24 cellular contexts compared by ENCODE assay signal in genomic region chr4:113957961-113958360, GRCh38. TPM values are rescaled to one million over a fixed set of nuclear protein-coding genes. Genes with fewer than 3 reads are reported as not detected.
A peak's percentile ranks its signal among the peaks of the same experiment; 100 is the strongest.
DNase-seq lines count a peak whose midpoint lies in the region; ATAC-seq, FAIRE-seq and TF ChIP-seq lines count a peak whose summit lies in the region.
"Had no signal": no experiment of that assay in that cellular context is flagged by ENCODE, and none has a peak within 500 bp of the region (broad histone marks: within the 10 kb centered on the region; RNA-seq: fewer than 3 reads in every experiment).

No MANE protein-coding gene starts in this region.

- H2AFZ ChIP-seq in keratinocyte (ENCODE audit: control insufficient read depth, low read length) = no peak overlapping the region
- H2AFZ ChIP-seq: parathyroid adenoma had no signal

- H3K4me2 ChIP-seq in A549 = peak overlapping the region; percentile 24; the same call in 2 of the 3 replicates
- H3K4me2 ChIP-seq in keratinocyte (ENCODE audit: control insufficient read depth, extremely low read depth, insufficient read depth, low read depth, low read length) = peak overlapping the region; percentile 2

- H3K27ac ChIP-seq in A549 = peak overlapping the region; percentile 52 to 73; a peak in 4 of 6 replicates
- peak overlapping the region; percentile 92 for H3K27ac ChIP-seq in SJSA1
- H3K27ac ChIP-seq in keratinocyte (ENCODE audit: control insufficient read depth, insufficient read depth, low read length) = no peak overlapping the region
- H3K27ac ChIP-seq: parathyroid adenoma, right lobe of liver, testis, WERI-Rb-1 had no signal

- no peak for TF ChIP-seq POLR2A in A549 (IDR thresholded peaks at IDR 0.05; ENCODE audit: low read length)

- FAIRE-seq in A549 (lab: Jason Lieb, UNC) = no peak
- FAIRE-seq in keratinocyte (lab: Jason Lieb, UNC) = peak; percentile 65

- TF ChIP-seq CTCF in A549 (IDR thresholded peaks at IDR 0.05) (no peak), keratinocyte (optimal IDR thresholded peaks at IDR 0.05 in 1 of 3, IDR thresholded peaks at IDR 0.05 in 1 of 3, conservative IDR thresholded peaks at IDR 0.05 in 1 of 3; ENCODE audit: extremely low read depth in 1 of 3, insufficient read depth in 2 of 3, low read length in 3 of 3) (no peak)

- WGBS in A549 (ENCODE audit: missing lambda C conversion rate) = 86% methylated on average over 3 of the region's 3 CpGs

- no peak for ATAC-seq in A549
- no peak for ATAC-seq in GM21723 (IDR thresholded peaks at IDR 0.05; ENCODE audit: unreplicated experiment)
- ATAC-seq: activated naive CD8-positive, alpha-beta T cell treated with anti-CD3 and anti-CD28 coated beads, Interleukin-2, amount 50 U/mL, for 24 hours; naive thymus-derived CD4-positive, alpha-beta T cell; right lobe of liver; stimulated activated effector memory CD8-positive, alpha-beta T cell treated with anti-CD3 and anti-CD28 coated beads, Interleukin-12 subunit alpha, Interleukin-12 subunit beta, amount 100 ng/mL, for 72 hours had no signal

- dilution Hi-C loops in keratinocyte (cut with MboI; ENCODE audit: extremely low pct_ligation_motif_present, low sequenced_read_pairs) = no loop called here

- no peak for TF ChIP-seq EP300 in A549 (IDR thresholded peaks at IDR 0.05)

- H3K9me3 ChIP-seq in A549 = peaks cover 4% of the 10 kb centered on the region; the same call in 1 of the 3 replicates
- no peaks in the 10 kb centered on the region for H3K9me3 ChIP-seq in SJSA1 (replicated peaks)
- H3K9me3 ChIP-seq in keratinocyte (ENCODE audit: control insufficient read depth, low read depth, low read length) = no peaks in the 10 kb centered on the region
- H3K9me3 ChIP-seq: right lobe of liver, testis had no signal

- no peaks in the 10 kb centered on the region for H3K9me1 ChIP-seq in keratinocyte (ENCODE audit: control insufficient read depth, extremely low read depth, insufficient read depth, low read length)

- H3K79me2 ChIP-seq in keratinocyte (ENCODE audit: control insufficient read depth, insufficient read depth, low read length) = peaks cover 12% of the 10 kb centered on the region
- H3K79me2 ChIP-seq: parathyroid adenoma had no signal

- no peaks in the 10 kb centered on the region for H4K20me1 ChIP-seq in keratinocyte (ENCODE audit: control insufficient read depth, extremely low read depth, insufficient read depth, low read length)

- H3K4me1 ChIP-seq in A549 = peaks cover 47% of the 10 kb centered on the region
- H3K4me1 ChIP-seq in SJSA1 (replicated peaks) = peaks cover 63% of the 10 kb centered on the region
- peaks cover 41% of the 10 kb centered on the region for H3K4me1 ChIP-seq in keratinocyte (ENCODE audit: control insufficient read depth, extremely low read depth, insufficient read depth, low read length)
- H3K4me1 ChIP-seq: parathyroid adenoma, testis had no signal

- CTCF ChIA-PET in A549 (lab: Yijun Ruan, JAX) = interaction anchor here (1.3 to 1.5 kb wide), 2 partner anchors 114 to 563 kb away, joined by 3 to 5 read pairs; no protein-coding TSS in a partner anchor

- H3K36me3 ChIP-seq in SJSA1 (peaks cover 64% of the 10 kb centered on the region), keratinocyte (ENCODE audit: control insufficient read depth in 2 of 2, extremely low read depth in 1 of 2, insufficient read depth in 2 of 2, low read length in 2 of 2) (no peaks in the 10 kb centered on the region)
- H3K36me3 ChIP-seq: right lobe of liver, WERI-Rb-1 had no signal

- no peak for TF ChIP-seq RAD21 in A549 (conservative IDR thresholded peaks at IDR 0.05 in 1 of 2, IDR thresholded peaks at IDR 0.05 in 1 of 2)

- POLR2A ChIA-PET in A549 (lab: Yijun Ruan, JAX) = interaction anchor here (1.8 kb wide), 1 partner anchor 57 kb away, joined by 7 read pairs; no protein-coding TSS in a partner anchor

- H3K4me3 ChIP-seq in A549 = no peak overlapping the region
- no peak overlapping the region for H3K4me3 ChIP-seq in SJSA1
- H3K4me3 ChIP-seq in keratinocyte (ENCODE audit: control insufficient read depth in 2 of 3, extremely low read depth in 1 of 3, insufficient read depth in 2 of 3, low read depth in 1 of 3, low read length in 3 of 3) = no peak overlapping the region
- H3K4me3 ChIP-seq: right lobe of liver, testis had no signal

- DNase-seq in A549 (ENCODE audit: low read depth in 1 of 2, low spot score in 1 of 2) = no peak
- DNase-seq in EH (ENCODE audit: low read depth) = peak; percentile 52
- DNase-seq in SJSA1 (ENCODE audit: low read depth in 1 of 2, low spot score in 2 of 2) = no peak
- no peak for DNase-seq in keratinocyte (ENCODE audit: low read depth, low spot score)
- no peak for DNase-seq in occipital lobe (lab: John Stamatoyannopoulos, UW)
- DNase-seq in activated naive CD4-positive, alpha-beta T cell (lab: John Stamatoyannopoulos, UW) = no peak
- DNase-seq in activated CD8-positive, alpha-beta memory T cell treated with anti-CD3 and anti-CD28 coated beads, Interleukin-2, amount 50 U/mL, for 4 hours = no peak
- DNase-seq: activated effector memory CD4-positive, alpha-beta T cell treated with Interleukin-2 at 50 U/mL for 16 hours; activated naive CD8-positive, alpha-beta T cell treated with anti-CD3 and anti-CD28 coated beads, Interleukin-2, amount 50 U/mL, for 24 hours; CD4-positive, alpha-beta memory T cell; DMS79 treated with DMSO at 0.1 percent for 48 hours; foreskin melanocyte; islet precursor cell; naive thymus-derived CD4-positive, alpha-beta T cell; NCI-H1417 treated with DMSO at 0.1 percent for 48 hours; NCI-H526 treated with DMSO at 0.1 percent for 48 hours; right lobe of liver; SIG-M5; T-helper 2 cell; testis; WERI-Rb-1 had no signal

- H3K9ac ChIP-seq in keratinocyte (ENCODE audit: control insufficient read depth, extremely low read depth, insufficient read depth, low read length) = no peak overlapping the region
- H3K9ac ChIP-seq: parathyroid adenoma had no signal

- H3K27me3 ChIP-seq in SJSA1 (replicated peaks) = no peaks in the 10 kb centered on the region
- H3K27me3 ChIP-seq in keratinocyte (ENCODE audit: control insufficient read depth, extremely low read depth, insufficient read depth, low read length) = no peaks in the 10 kb centered on the region
- H3K27me3 ChIP-seq: right lobe of liver, testis had no signal

TF ChIP-seq in A549, 52 proteins besides CTCF, POLR2A, EP300 and RAD21 (continues in another document):
- TF ChIP-seq FOSB (CRISPR knock-in tag; IDR thresholded peaks at IDR 0.05) (no peak), MYC (IDR thresholded peaks at IDR 0.05; ENCODE audit: borderline replicate concordance, low read length) (no peak), CHD4 (IDR thresholded peaks at IDR 0.05; ENCODE audit: borderline replicate concordance) (no peak), ELK1 (IDR thresholded peaks at IDR 0.05; ENCODE audit: low read depth, low read length) (no peak), RNF2 (IDR thresholded peaks at IDR 0.05; ENCODE audit: borderline replicate concordance, low read depth) (no peak), HES2 (IDR thresholded peaks at IDR 0.05) (no peak), EHF (CRISPR knock-in tag; IDR thresholded peaks at IDR 0.05) (no peak), JUNB (IDR thresholded peaks at IDR 0.05) (no peak), PHF8 (IDR thresholded peaks at IDR 0.05; ENCODE audit: borderline replicate concordance, low read depth) (no peak), HMGXB4 (CRISPR knock-in tag; IDR thresholded peaks at IDR 0.05; ENCODE audit: borderline replicate concordance) (no peak)

RNA-seq across cellular contexts. Expression of gene ARSJ, which starts 21.5 kb away (rescaled TPM):
- polyA plus RNA-seq in A549 (2011; rRNA removed) (8.6 and 11.8 TPM in 2 replicates), A549 (2017; fragmentation: RNase III; extraction: RNeasy Plus Mini Kit Qiagen cat#74134 plus additional on column Dnase treatment) (3.0 to 3.6 TPM (median 3.5 TPM) in 3 replicates), keratinocyte (11.5 to 15.7 TPM (median 13.8 TPM) in 3 replicates)
- polyA plus RNA-seq in A549 (2012; cell fraction: cytosol; rRNA removed) = 2.4 and 2.8 TPM in 2 replicates
- polyA plus RNA-seq in A549 (2012; cell fraction: nucleus; rRNA removed) = 2.5 and 2.7 TPM in 2 replicates
- polyA minus RNA-seq in A549 (2011; rRNA and poly(A)+ RNA removed) = 7.5 and 9.2 TPM in 2 replicates
- total RNA-seq in SJSA1 (2014; rRNA removed; shearing (Covaris generic)) = 51.5 and 67.0 TPM in 2 replicates
- 2.1 TPM for polyA plus RNA-seq in keratinocyte (2011; ENCODE audit: low read depth)
- 6.3 and 9.0 TPM in 2 replicates for polyA plus RNA-seq in keratinocyte (2011; cell fraction: cytosol; rRNA removed)
- polyA plus RNA-seq in keratinocyte (2011; cell fraction: nucleus; rRNA removed) = 21.0 and 23.7 TPM in 2 replicates
- 3.8 and 11.3 TPM in 2 replicates for polyA plus RNA-seq in keratinocyte (2012; ENCODE audit: low replicate concordance)
- 10.3 to 16.2 TPM (median 15.2 TPM) in 3 replicates for polyA minus RNA-seq in keratinocyte
- polyA minus RNA-seq in keratinocyte (2011; cell fraction: cytosol; rRNA and poly(A)+ RNA removed) = 10.7 TPM
- polyA minus RNA-seq in keratinocyte (2011; cell fraction: nucleus; rRNA and poly(A)+ RNA removed) = 24.1 and 43.1 TPM in 2 replicates
- 0.31 TPM for total RNA-seq in occipital lobe

Comparison
In these comparisons a context has a peak if more than half of its experiments do, and no peak if none do; other contexts are left out.
1. RNA of gene ARSJ, which starts 21.5 kb away (total RNA-seq): 51.5 to 67.0 TPM in SJSA1; 0.31 TPM in occipital lobe (single experiment); every median in the first group is over 10 times any median in the second.